ENCODE assay signal across 8 cellular contexts in genomic region chr10:30510184-30510931, GRCh38.
DNase-seq lines count a peak whose midpoint lies in the region; ATAC-seq and TF ChIP-seq lines count a peak whose summit lies in the region.

No MANE protein-coding gene starts in this region.

- H3K27me3 Mint-ChIP-seq in Calu3 (ENCODE audit: unreplicated experiment) (no peaks in the 10 kb centered on the region), nephron (ENCODE audit: low read depth) (no peaks in the 10 kb centered on the region)

- ATAC-seq in GM19328 (IDR thresholded peaks at IDR 0.05; ENCODE audit: unreplicated experiment) (peak; percentile 69), HG03354 (IDR thresholded peaks at IDR 0.05; ENCODE audit: poor library complexity, severe bottlenecking, unreplicated experiment) (peak; percentile 95)

- H3K9me3 Mint-ChIP-seq in Calu3 (ENCODE audit: low read depth, unreplicated experiment) (no peaks in the 10 kb centered on the region), nephron (no peaks in the 10 kb centered on the region)

- TF ChIP-seq CTCF in Calu3 (IDR thresholded peaks at IDR 0.05; ENCODE audit: unreplicated experiment) (no peak), nephron (IDR thresholded peaks at IDR 0.05; ENCODE audit: unreplicated experiment in 3 of 3) (no peak)

- H3K4me3 Mint-ChIP-seq in Calu3 (ENCODE audit: low read depth, unreplicated experiment): no peak overlapping the region
- H3K4me3 Mint-ChIP-seq in nephron: no peak overlapping the region

- CTCF ChIA-PET in Calu3 (lab: Charles Lee): no interaction called here

- intact Hi-C loops in Calu3 (cut with micrococcal nuclease; ENCODE audit: unreplicated experiment) (no loop called here), head of caudate nucleus (cut with DNase I) (no loop called here)

- peak; percentile 36 for DNase-seq in Calu3
- DNase-seq in activated T-cell treated with anti-CD3 and anti-CD28 coated beads, Interleukin-2, amount 50 U/mL, for 48 hours: peak; percentile 54 to 57
- no peak for DNase-seq in head of caudate nucleus
- DNase-seq in NCI-H82 treated with DMSO at 0.1 percent for 48 hours (lab: John Stamatoyannopoulos, UW; ENCODE audit: unreplicated experiment): no peak
- DNase-seq in SKM-1 (lab: John Stamatoyannopoulos, UW; ENCODE audit: unreplicated experiment): no peak

- H3K36me3 Mint-ChIP-seq in Calu3 (ENCODE audit: insufficient read depth, unreplicated experiment) (no peaks in the 10 kb centered on the region), nephron (ENCODE audit: low read depth) (no peaks in the 10 kb centered on the region)

- no TSS peak for BruUV-seq in Calu3 (replicated peaks; lab: Mats Ljungman, UMichigan)

- H3K27ac Mint-ChIP-seq in Calu3 (ENCODE audit: unreplicated experiment): no peak overlapping the region
- H3K27ac Mint-ChIP-seq in nephron: peak overlapping the region; percentile 14 to 53 (median 23)

- peaks cover 17% of the 10 kb centered on the region for H3K4me1 Mint-ChIP-seq in Calu3 (ENCODE audit: low read depth, unreplicated experiment)
- H3K4me1 Mint-ChIP-seq in nephron: peaks cover 27% of the 10 kb centered on the region

Comparison
In these comparisons a context has a peak if more than half of its experiments do, and no peak if none do; other contexts are left out.
1. DNase-seq: peak in Calu3 (single experiment) and activated T-cell treated with anti-CD3 and anti-CD28 coated beads, Interleukin-2, amount 50 U/mL, for 48 hours (2 of 2); none in head of caudate nucleus (0 of 42), NCI-H82 treated with DMSO at 0.1 percent for 48 hours (single experiment) and SKM-1 (single experiment).